In genomic region chrX:98338544-98338943, GRCh38 we compare ENCODE assay signal across 24 cellular contexts.
"Had no signal": no experiment of that assay in that cellular context is flagged by ENCODE, and none has a peak within 500 bp of the region (broad histone marks: within the 10 kb centered on the region; RNA-seq: fewer than 3 reads in every experiment).

No MANE protein-coding gene starts in this region.

- H3K27me3 ChIP-seq: esophagus muscularis mucosa, neural progenitor cell, ovary, right atrium auricular region, sigmoid colon, stomach, thyroid gland, uterus had no signal

- H3K27me3 Mint-ChIP-seq: natural killer cell treated with Interleukin-12 subunit alpha and Interleukin-12 subunit beta and Interleukin-15 and Interleukin-18, amount 100 ng/mL, for 72 hours; type B pancreatic cell had no signal

- H3K4me1 Mint-ChIP-seq: neural progenitor cell had no signal

- H3K4me3 Mint-ChIP-seq: natural killer cell treated with Interleukin-12 subunit alpha and Interleukin-12 subunit beta and Interleukin-15 and Interleukin-18, amount 100 ng/mL, for 72 hours; neural progenitor cell; type B pancreatic cell had no signal

- ATAC-seq: heart left ventricle; left colon; left ventricle myocardium superior; natural killer cell treated with Interleukin-12 subunit alpha and Interleukin-12 subunit beta and Interleukin-15 and Interleukin-18, amount 100 ng/mL, for 72 hours had no signal

- H3K4me1 ChIP-seq: esophagus muscularis mucosa, heart left ventricle, right atrium auricular region, sigmoid colon, stomach, thyroid gland, uterus had no signal

- H3K27ac Mint-ChIP-seq: natural killer cell treated with Interleukin-12 subunit alpha and Interleukin-12 subunit beta and Interleukin-15 and Interleukin-18, amount 100 ng/mL, for 72 hours; neural progenitor cell; type B pancreatic cell had no signal

- H3K36me3 Mint-ChIP-seq: type B pancreatic cell had no signal

- DNase-seq: cortex of kidney; dorsolateral prefrontal cortex; effector CD8-positive, alpha-beta T cell; foreskin fibroblast; heart left ventricle; hippocampal formation; left colon; left ventricle myocardium superior; mesenchymal stem cell; midbrain; nucleus accumbens; ovary; sigmoid colon; stimulated activated CD4-positive, alpha-beta T cell treated with anti-CD3 and anti-CD28 coated beads, Interleukin-12 subunit alpha, Interleukin-12 subunit beta, amount 100 ng/mL, for 4 hours; stimulated activated naive CD4-positive, alpha-beta T cell; stomach; thyroid gland; uterus had no signal

- H3K27ac ChIP-seq: dorsolateral prefrontal cortex, esophagus muscularis mucosa, heart left ventricle, neural progenitor cell, ovary, right atrium auricular region, sigmoid colon, skin epidermis, stomach, thyroid gland, uterus had no signal
